In genomic region chr11:65262775-65263174, GRCh38 we compare ENCODE assay signal across 8 cellular contexts. TPM values are rescaled to one million over a fixed set of nuclear protein-coding genes. Genes with fewer than 3 reads are reported as not detected.
DNase-seq lines count a peak whose midpoint lies in the region; ATAC-seq and TF ChIP-seq lines count a peak whose summit lies in the region.

No MANE protein-coding gene starts in this region.

- H3K4me3 ChIP-seq in HEK293 (ENCODE audit: low read depth, low read length): peak overlapping the region; percentile 79
- H3K4me3 ChIP-seq in lower lobe of right lung: peak overlapping the region; percentile 89

- peaks cover 4 to 40% of the 10 kb centered on the region in 2 experiments; a peak in 2 of 3 replicates for H3K36me3 ChIP-seq in HEK293 (ENCODE audit: control insufficient read depth in 2 of 2, insufficient read depth in 1 of 2, low read length in 2 of 2)
- peaks cover 15% of the 10 kb centered on the region for H3K36me3 ChIP-seq in lower lobe of right lung

- H3K9me3 ChIP-seq in HEK293 (ENCODE audit: control insufficient read depth, insufficient read depth, low read depth, low read length) (no peaks in the 10 kb centered on the region), lower lobe of right lung (no peaks in the 10 kb centered on the region)

- POLR2A ChIA-PET in HEK293 (lab: Yijun Ruan, JAX): interaction anchor here (0.7 to 2.2 kb wide), 14 partner anchors 10 to 234 kb away, joined by 3 to 28 read pairs (median 6); partner anchors contain the start of genes CAPN1, DPF2, FAU and MRPL49
- POLR2A ChIA-PET in activated naive CD8-positive, alpha-beta T cell treated with anti-CD3 and anti-CD28 coated beads, Interleukin-2, amount 10 ng/mL, durations not matched to agents 7 days and 5 days (lab: Charles Lee): interaction anchor here (0.6 to 2.2 kb wide), 14 partner anchors 13 to 518 kb away, joined by 3 to 31 read pairs (median 5); partner anchors contain the start of genes CAPN1, DPF2, FAU and MALAT1

- peaks cover 2% of the 10 kb centered on the region for H3K27me3 Mint-ChIP-seq in activated naive CD8-positive, alpha-beta T cell treated with anti-CD3 and anti-CD28 coated beads, Interleukin-2, amount 10 ng/mL, durations not matched to agents 7 days and 5 days

- CTCF ChIA-PET in HEK293 (lab: Yijun Ruan, JAX): interaction anchor here (0.5 to 2.3 kb wide), 6 partner anchors 12 to 60 kb away, joined by 3 to 15 read pairs (median 4); no protein-coding TSS in a partner anchor

- H3K4me1 Mint-ChIP-seq in activated naive CD8-positive, alpha-beta T cell treated with anti-CD3 and anti-CD28 coated beads, Interleukin-2, amount 10 ng/mL, durations not matched to agents 7 days and 5 days: peaks cover 49% of the 10 kb centered on the region

- intact Hi-C loops in lower lobe of right lung (cut with DNase I): no loop called here

- DNase-seq in activated naive CD8-positive, alpha-beta T cell treated with anti-CD3 and anti-CD28 coated beads, Interleukin-2, amount 10 ng/mL, durations not matched to agents 7 days and 5 days: no peak
- DNase-seq in lower lobe of right lung: no peak
- no peak for DNase-seq in activated gamma-delta T cell (lab: John Stamatoyannopoulos, UW)
- DNase-seq in NCI-H2029 treated with DMSO at 0.1 percent for 48 hours (lab: John Stamatoyannopoulos, UW): no peak
- no peak for DNase-seq in GM19240 (ENCODE audit: insufficient read length, low spot score)

- H3K27ac ChIP-seq in 22Rv1: peak overlapping the region; percentile 88
- no peak overlapping the region; the same call in 1 of the 2 replicates for H3K27ac ChIP-seq in HEK293 (ENCODE audit: extremely low read depth, low read depth, low read length)
- peak overlapping the region; percentile 92 for H3K27ac ChIP-seq in lower lobe of right lung

- H3K4me3 Mint-ChIP-seq in activated naive CD8-positive, alpha-beta T cell treated with anti-CD3 and anti-CD28 coated beads, Interleukin-2, amount 10 ng/mL, durations not matched to agents 7 days and 5 days: peak overlapping the region; percentile 94

- H3K27me3 ChIP-seq in lower lobe of right lung (ENCODE audit: low read depth): no peaks in the 10 kb centered on the region

- TF ChIP-seq CTCF in 22Rv1 (IDR thresholded peaks at IDR 0.05): no peak
- no peak for TF ChIP-seq CTCF in HEK293 (tag by site-specific recombination; IDR thresholded peaks at IDR 0.05)
- no peak for TF ChIP-seq CTCF in lower lobe of right lung (IDR thresholded peaks at IDR 0.05)

- peak overlapping the region; percentile 91 for H3K27ac Mint-ChIP-seq in activated naive CD8-positive, alpha-beta T cell treated with anti-CD3 and anti-CD28 coated beads, Interleukin-2, amount 10 ng/mL, durations not matched to agents 7 days and 5 days

- H3K4me1 ChIP-seq in HEK293 (ENCODE audit: control insufficient read depth, insufficient read depth, low read length) (no peaks in the 10 kb centered on the region), lower lobe of right lung (peaks cover 12% of the 10 kb centered on the region)

- no peak for ATAC-seq in activated naive CD8-positive, alpha-beta T cell treated with anti-CD3 and anti-CD28 coated beads, Interleukin-2, amount 10 ng/mL, durations not matched to agents 7 days and 5 days (ENCODE audit: low read depth)
- ATAC-seq in lower lobe of right lung (no peak), GM21390 (IDR thresholded peaks at IDR 0.05; ENCODE audit: unreplicated experiment) (no peak)

- H3K9me3 Mint-ChIP-seq in activated naive CD8-positive, alpha-beta T cell treated with anti-CD3 and anti-CD28 coated beads, Interleukin-2, amount 10 ng/mL, durations not matched to agents 7 days and 5 days: no peaks in the 10 kb centered on the region

- H3K36me3 Mint-ChIP-seq in activated naive CD8-positive, alpha-beta T cell treated with anti-CD3 and anti-CD28 coated beads, Interleukin-2, amount 10 ng/mL, durations not matched to agents 7 days and 5 days: peaks cover 15% of the 10 kb centered on the region

TF ChIP-seq in HEK293, 187 proteins besides CTCF, POLR2A, EP300 and RAD21:
- no peak for TF ChIP-seq OSR2 (tag by site-specific recombination; IDR thresholded peaks at IDR 0.05)
- no peak for TF ChIP-seq SP2 (tag by site-specific recombination; IDR thresholded peaks at IDR 0.05)
- no peak for TF ChIP-seq ZNF26 (tag by site-specific recombination; IDR thresholded peaks at IDR 0.05)
- TF ChIP-seq KLF1 (tag by site-specific recombination; IDR thresholded peaks at IDR 0.05): no peak
- TF ChIP-seq ZNF266 (tag by site-specific recombination; IDR thresholded peaks at IDR 0.05; ENCODE audit: low read depth): no peak
- TF ChIP-seq ZNF223 (tag by site-specific recombination; IDR thresholded peaks at IDR 0.05): no peak
- TF ChIP-seq ZNF792 (tag by site-specific recombination; IDR thresholded peaks at IDR 0.05): no peak
- TF ChIP-seq ZNF324 (tag by site-specific recombination; IDR thresholded peaks at IDR 0.05): no peak
- TF ChIP-seq PRDM1 (tag by site-specific recombination; IDR thresholded peaks at IDR 0.05): no peak
- TF ChIP-seq, protein P1, sequence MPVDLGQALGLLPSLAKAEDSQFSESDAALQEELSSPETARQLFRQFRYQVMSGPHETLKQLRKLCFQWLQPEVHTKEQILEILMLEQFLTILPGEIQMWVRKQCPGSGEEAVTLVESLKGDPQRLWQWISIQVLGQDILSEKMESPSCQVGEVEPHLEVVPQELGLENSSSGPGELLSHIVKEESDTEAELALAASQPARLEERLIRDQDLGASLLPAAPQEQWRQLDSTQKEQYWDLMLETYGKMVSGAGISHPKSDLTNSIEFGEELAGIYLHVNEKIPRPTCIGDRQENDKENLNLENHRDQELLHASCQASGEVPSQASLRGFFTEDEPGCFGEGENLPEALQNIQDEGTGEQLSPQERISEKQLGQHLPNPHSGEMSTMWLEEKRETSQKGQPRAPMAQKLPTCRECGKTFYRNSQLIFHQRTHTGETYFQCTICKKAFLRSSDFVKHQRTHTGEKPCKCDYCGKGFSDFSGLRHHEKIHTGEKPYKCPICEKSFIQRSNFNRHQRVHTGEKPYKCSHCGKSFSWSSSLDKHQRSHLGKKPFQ (tag by site-specific recombination; IDR thresholded peaks at IDR 0.05): no peak
- TF ChIP-seq REPIN1 (tag by site-specific recombination; IDR thresholded peaks at IDR 0.05; ENCODE audit: low read depth): no peak
TF ChIP-seq in HEK293: peak in this region for 0.

RNA-seq across cellular contexts. Expression of gene POLA2, which starts 1.0 kb away (rescaled TPM):
- total RNA-seq in activated naive CD8-positive, alpha-beta T cell treated with anti-CD3 and anti-CD28 coated beads, Interleukin-2, amount 10 ng/mL, durations not matched to agents 7 days and 5 days: 10 to 100 TPM; 57.3 to 62.2 TPM
- 8.7 TPM for total RNA-seq in lower lobe of right lung

RNA-seq across cellular contexts. Expression of gene CDC42EP2, which starts 51.9 kb away (rescaled TPM):
- total RNA-seq in activated naive CD8-positive, alpha-beta T cell treated with anti-CD3 and anti-CD28 coated beads, Interleukin-2, amount 10 ng/mL, durations not matched to agents 7 days and 5 days: 1 to 10 TPM in 1 of 2 experiments, under 1 TPM in 1; 0.51 to 1.7 TPM
- 17.0 TPM for total RNA-seq in lower lobe of right lung
